9 cellular contexts compared by ENCODE assay signal in the genomic region with DNA sequence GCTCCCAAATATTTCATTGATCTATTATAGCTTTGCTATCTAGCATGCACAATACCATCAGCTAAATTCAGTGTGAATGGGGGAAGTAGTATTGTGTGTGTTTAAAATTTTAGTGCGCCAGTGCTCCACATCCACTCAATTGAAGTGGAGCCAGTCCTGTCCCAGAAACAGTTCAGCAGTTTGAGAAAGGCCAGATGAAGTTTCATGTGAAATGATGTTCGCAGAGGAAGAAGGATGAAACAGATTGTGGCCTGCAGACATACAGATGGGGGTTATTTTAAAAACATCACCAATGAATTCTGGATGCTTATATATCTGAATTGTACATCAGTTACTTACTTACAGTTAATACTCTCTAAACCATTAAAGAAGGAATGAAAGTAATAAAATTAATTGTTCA.
"Had no signal": no experiment of that assay in that cellular context is flagged by ENCODE, and none has a peak within 500 bp of the region (broad histone marks: within the 10 kb centered on the region; RNA-seq: fewer than 3 reads in every experiment).

No MANE protein-coding gene starts in this region.

- H3K27ac Mint-ChIP-seq: HFFc6 had no signal

- H3K4me3 ChIP-seq: GM23248, HAP-1, K562 had no signal

- H3K36me3 ChIP-seq: HAP-1 had no signal

- H3K9me3 ChIP-seq: HAP-1 had no signal

- H3K9me3 Mint-ChIP-seq: HFFc6 had no signal

- ATAC-seq: HCT116, K562 had no signal

- H3K4me3 Mint-ChIP-seq: HFFc6 had no signal

- DNase-seq: GM23248, GOT3, H7, HFFc6, IMR-90, KG1 had no signal
